Comparison of ENCODE assay signal across 8 cellular contexts in the genomic region with DNA sequence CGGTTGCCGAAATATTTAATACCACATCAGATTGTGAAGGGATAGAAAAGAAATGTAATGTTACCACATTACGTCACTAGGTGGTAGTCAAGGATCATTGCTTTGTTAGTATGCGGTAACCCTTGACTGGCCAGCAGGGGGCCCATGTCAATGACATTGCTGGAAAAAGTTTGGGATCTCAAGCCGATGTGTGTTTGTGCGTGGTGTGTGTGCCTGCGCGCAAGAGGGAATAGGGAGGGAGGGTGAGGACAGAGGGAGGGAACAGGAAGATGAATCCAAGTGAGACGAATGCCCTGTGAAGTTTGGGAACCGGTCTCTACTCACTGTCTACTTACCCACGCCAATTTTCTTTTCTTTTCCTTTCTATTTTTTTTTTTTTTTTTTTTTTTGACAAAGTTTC. TPM values are rescaled to one million over a fixed set of nuclear protein-coding genes. Genes with fewer than 3 reads are reported as not detected.
DNase-seq lines count a peak whose midpoint lies in the region; ATAC-seq and TF ChIP-seq lines count a peak whose summit lies in the region.

No MANE protein-coding gene starts in this region.

- H3K27me3 ChIP-seq in trophoblast cell (ENCODE audit: insufficient read depth, low read length) (no peaks in the 10 kb centered on the region), upper lobe of right lung (no peaks in the 10 kb centered on the region)

- peak; percentile 94 for ATAC-seq in upper lobe of right lung

- no peak overlapping the region for H3K18ac ChIP-seq in trophoblast cell (ENCODE audit: low read length)

- H3K9me3 ChIP-seq in trophoblast cell (ENCODE audit: insufficient read depth, low read depth, low read length) (no peaks in the 10 kb centered on the region), upper lobe of right lung (no peaks in the 10 kb centered on the region)

- H3K4me3 ChIP-seq in trophoblast cell (ENCODE audit: low read depth, low read length) (no peak overlapping the region), upper lobe of right lung (no peak overlapping the region)

- H3K79me2 ChIP-seq in trophoblast cell (ENCODE audit: control insufficient read depth, insufficient read depth, low read length, poor library complexity) = no peaks in the 10 kb centered on the region

- H2BK5ac ChIP-seq in trophoblast cell (ENCODE audit: low read depth, low read length, poor library complexity) = no peak overlapping the region

- DNase-seq in G401 (ENCODE audit: low spot score) = peak; percentile 57
- DNase-seq in H4 (ENCODE audit: low spot score) = peak; percentile 95
- DNase-seq in RPMI8226 = peak; percentile 72
- peak; percentile 14 for DNase-seq in activated effector memory CD4-positive, alpha-beta T cell treated with Interleukin-2 at 50 U/mL for 16 hours
- DNase-seq in germinal center (ENCODE audit: low spot score) = peak; percentile 66
- peak; percentile 73 to 93 for DNase-seq in trophoblast cell
- peak; percentile 81 for DNase-seq in upper lobe of right lung

- H2BK120ac ChIP-seq in trophoblast cell (ENCODE audit: insufficient read depth, low read length, poor library complexity) = no peak overlapping the region

- H4K91ac ChIP-seq in trophoblast cell (ENCODE audit: low read depth, low read length) = no peak overlapping the region

- H3K4me2 ChIP-seq in trophoblast cell (ENCODE audit: low read length) = peak overlapping the region; percentile 29

- H3K4me1 ChIP-seq in trophoblast cell (ENCODE audit: control insufficient read depth in 1 of 2, insufficient read depth in 2 of 2, low read length in 2 of 2) (peaks cover 6 to 11% of the 10 kb centered on the region in 2 experiments), upper lobe of right lung (no peaks in the 10 kb centered on the region)

- H3K79me1 ChIP-seq in trophoblast cell (ENCODE audit: low read length) = peaks cover 9% of the 10 kb centered on the region

- H3K36me3 ChIP-seq in trophoblast cell (ENCODE audit: control insufficient read depth in 1 of 2, insufficient read depth in 2 of 2, low read length in 2 of 2) (no peaks in the 10 kb centered on the region), upper lobe of right lung (no peaks in the 10 kb centered on the region)

- no peak overlapping the region for H2AFZ ChIP-seq in trophoblast cell (ENCODE audit: insufficient read depth, low read length, poor library complexity)

- no peak overlapping the region for H3K4ac ChIP-seq in trophoblast cell (ENCODE audit: low read depth, low read length)

- no peak overlapping the region for H2AK5ac ChIP-seq in trophoblast cell (ENCODE audit: low read length)

- H3K27ac ChIP-seq in trophoblast cell (ENCODE audit: low read depth, low read length) (no peak overlapping the region), upper lobe of right lung (no peak overlapping the region)

- no peak overlapping the region for H3K9ac ChIP-seq in trophoblast cell (ENCODE audit: low read length)

- in situ Hi-C loops in G401 (cut with HindIII; ENCODE audit: low sequenced_read_pairs) = no loop called here

- H3K14ac ChIP-seq in trophoblast cell (ENCODE audit: low read length) = no peak overlapping the region

- no peak overlapping the region for H3K23ac ChIP-seq in trophoblast cell (ENCODE audit: low read length)

- TF ChIP-seq CTCF in LNCAP (IDR thresholded peaks at IDR 0.05) = peak; percentile 99
- peak; percentile 89 for TF ChIP-seq CTCF in upper lobe of right lung (IDR thresholded peaks at IDR 0.05)

- H4K8ac ChIP-seq in trophoblast cell (ENCODE audit: low read depth, low read length) = no peak overlapping the region

- H2BK12ac ChIP-seq in trophoblast cell (ENCODE audit: low read length) = no peak overlapping the region

- WGBS in trophoblast cell (ENCODE audit: extremely low coverage, insufficient coverage, insufficient read length) = no CpG with 5 or more reads among the region's 11 CpGs

- intact Hi-C loops in upper lobe of right lung (cut with DNase I) = loop anchor here (10.0 kb wide), 1 partner anchor 484 kb away; no protein-coding TSS in a partner anchor

- no peak overlapping the region for H4K12ac ChIP-seq in trophoblast cell (ENCODE audit: low read depth, low read length)

RNA-seq across cellular contexts. Expression of a gene that starts 10.7 kb away (rescaled TPM):
- not detected in 2 replicates for total RNA-seq in G401 (2014; rRNA removed; shearing (Covaris generic))
- not detected in 2 replicates for total RNA-seq in H4 (2014; rRNA removed; shearing (Covaris generic))
- 1.4 TPM in 2 replicates for polyA plus RNA-seq in trophoblast cell (2013)
- total RNA-seq in upper lobe of right lung = not detected

RNA-seq across cellular contexts. Expression of a gene that starts 45.7 kb away (rescaled TPM):
- 22.6 and 30.1 TPM in 2 replicates for total RNA-seq in G401 (2014; rRNA removed; shearing (Covaris generic))
- 44.9 and 45.6 TPM in 2 replicates for total RNA-seq in H4 (2014; rRNA removed; shearing (Covaris generic))
- 16.5 and 17.6 TPM in 2 replicates for polyA plus RNA-seq in trophoblast cell (2013)
- total RNA-seq in upper lobe of right lung = 12.2 TPM

Comparison
In these comparisons a context has a peak if more than half of its experiments do, and no peak if none do; other contexts are left out.
1. DNase-seq: peak in every context shown above with its lines; median percentile 95 in H4; 83 in trophoblast cell; 81 in upper lobe of right lung; 72 in RPMI8226; 66 in germinal center; 57 in G401; 14 in activated effector memory CD4-positive, alpha-beta T cell treated with Interleukin-2 at 50 U/mL for 16 hours.